8 cellular contexts compared by ENCODE assay signal in genomic region chrX:13747836-13748235, GRCh38. TPM values are rescaled to one million over a fixed set of nuclear protein-coding genes. Genes with fewer than 3 reads are reported as not detected.
DNase-seq lines count a peak whose midpoint lies in the region; ATAC-seq, FAIRE-seq and TF ChIP-seq lines count a peak whose summit lies in the region.

No MANE protein-coding gene starts in this region.

- H4K20me1 ChIP-seq in osteoblast (ENCODE audit: insufficient read depth, low read length) = no peaks in the 10 kb centered on the region

- POLR2A ChIA-PET in CD4-positive, alpha-beta T cell (lab: Charles Lee) = interaction anchor here (1.1 to 1.2 kb wide), 2 partner anchors 11 to 13 kb away, joined by 3 to 4 read pairs; partner anchors contain the start of genes OFD1 and TRAPPC2

- TF ChIP-seq CTCF in CD4-positive, alpha-beta T cell (IDR thresholded peaks at IDR 0.05) = no peak
- peak; percentile 72 for TF ChIP-seq CTCF in osteoblast (IDR thresholded peaks at IDR 0.05; ENCODE audit: extremely low read depth, low read depth, low read length)

- CTCF ChIA-PET in CD4-positive, alpha-beta T cell (lab: Charles Lee) = interaction anchor here (0.8 to 1.5 kb wide), 2 partner anchors 10 to 89 kb away, joined by 3 to 5 read pairs; no protein-coding TSS in a partner anchor

- peak overlapping the region; percentile 39 for H3K27ac Mint-ChIP-seq in CD4-positive, alpha-beta T cell

- H3K4me1 Mint-ChIP-seq in CD4-positive, alpha-beta T cell (ENCODE audit: low read depth) = peaks cover 26% of the 10 kb centered on the region

- peaks cover 33% of the 10 kb centered on the region for H3K36me3 ChIP-seq in osteoblast (ENCODE audit: insufficient read depth, low read length)

- H3K4me1 ChIP-seq in osteoblast (ENCODE audit: insufficient read depth, low read length) = peaks cover 3% of the 10 kb centered on the region

- peaks cover 75% of the 10 kb centered on the region for H3K36me3 Mint-ChIP-seq in CD4-positive, alpha-beta T cell (ENCODE audit: low read depth)

- H3K27me3 ChIP-seq in CD4-positive, alpha-beta T cell (ENCODE audit: control insufficient read depth, insufficient read depth, low read length) = no peaks in the 10 kb centered on the region
- no peaks in the 10 kb centered on the region for H3K27me3 ChIP-seq in osteoblast (ENCODE audit: insufficient read depth, low read length)

- no peaks in the 10 kb centered on the region for H3K27me3 Mint-ChIP-seq in CD4-positive, alpha-beta T cell

- H3K79me2 ChIP-seq in osteoblast (ENCODE audit: insufficient read depth, low read length) = no peaks in the 10 kb centered on the region

- H3K4me3 Mint-ChIP-seq in CD4-positive, alpha-beta T cell = no peak overlapping the region

- H3K4me3 ChIP-seq in osteoblast (ENCODE audit: insufficient read depth, low read length) = no peak overlapping the region

- H3K9me3 Mint-ChIP-seq in CD4-positive, alpha-beta T cell = no peaks in the 10 kb centered on the region

- no peak overlapping the region for H2AFZ ChIP-seq in osteoblast (ENCODE audit: low read length)

- TF ChIP-seq POLR2A in erythroblast (IDR thresholded peaks at IDR 0.05; ENCODE audit: low read length) = no peak

- H3K9me3 ChIP-seq in CD4-positive, alpha-beta T cell (ENCODE audit: control insufficient read depth, low read length) = no peaks in the 10 kb centered on the region
- no peaks in the 10 kb centered on the region for H3K9me3 ChIP-seq in osteoblast (ENCODE audit: low read depth, low read length)

- FAIRE-seq in GM19239 (lab: Jason Lieb, UNC) = peak; percentile 57

- H3K4me2 ChIP-seq in osteoblast (ENCODE audit: insufficient read depth, low read length) = no peak overlapping the region

- intact Hi-C loops in CD4-positive, alpha-beta T cell (cut with DNase I, micrococcal nuclease) = loop anchor here (2.0 to 5.0 kb wide), 3 partner anchors 89 to 241 kb away; no protein-coding TSS in a partner anchor

- no peak for ATAC-seq in CD4-positive, alpha-beta T cell (ENCODE audit: poor library complexity)
- peak; percentile 88 for ATAC-seq in SK-N-SH treated with all-trans-retinoic acid at 6 μM for 48 hours
- ATAC-seq in HG03469 (IDR thresholded peaks at IDR 0.05; ENCODE audit: unreplicated experiment) = no peak
- no peak for ATAC-seq in GM19328 (IDR thresholded peaks at IDR 0.05; ENCODE audit: unreplicated experiment)

- DNase-seq in CD4-positive, alpha-beta T cell = peak in 5 of 10 experiments; percentile 10 to 35 (median 23)
- no peak for DNase-seq in GM19239 (ENCODE audit: insufficient read length, low spot score)
- DNase-seq in erythroblast (lab: John Stamatoyannopoulos, UW) = peak; percentile 52 to 66
- peak; percentile 57 for DNase-seq in osteoblast (ENCODE audit: insufficient read length, low spot score, missing footprints)
- no peak for DNase-seq in mesenteric fat pad (ENCODE audit: low spot score)

- H3K27ac ChIP-seq in CD4-positive, alpha-beta T cell (ENCODE audit: low read depth, low read length) = no peak overlapping the region
- no peak overlapping the region for H3K27ac ChIP-seq in osteoblast (ENCODE audit: low read depth, low read length)

TF ChIP-seq in SK-N-SH treated with all-trans-retinoic acid at 6 μM for 48 hours, 23 proteins besides CTCF, POLR2A, EP300 and RAD21 (continues in another document):
- TF ChIP-seq ZNF70 (CRISPR knock-in tag; IDR thresholded peaks at IDR 0.05) (no peak), RARB (CRISPR knock-in tag; IDR thresholded peaks at IDR 0.05) (no peak), ZNF565 (CRISPR knock-in tag; conservative IDR thresholded peaks at IDR 0.05; ENCODE audit: low read depth) (no peak), CSDC2 (CRISPR knock-in tag; IDR thresholded peaks at IDR 0.05) (no peak), CSRNP3 (CRISPR knock-in tag; IDR thresholded peaks at IDR 0.05) (no peak), PATZ1 (CRISPR knock-in tag; IDR thresholded peaks at IDR 0.05; ENCODE audit: borderline replicate concordance) (no peak), ZC3H10 (CRISPR knock-in tag; IDR thresholded peaks at IDR 0.05) (no peak), ZFP3 (CRISPR knock-in tag; IDR thresholded peaks at IDR 0.05) (no peak), ZNF8 (CRISPR knock-in tag; IDR thresholded peaks at IDR 0.05) (no peak), ZFP30 (CRISPR knock-in tag; IDR thresholded peaks at IDR 0.05) (no peak), TCF4 (CRISPR knock-in tag; IDR thresholded peaks at IDR 0.05; ENCODE audit: borderline replicate concordance) (no peak), OSR1 (CRISPR knock-in tag; IDR thresholded peaks at IDR 0.05) (no peak), PPARA (CRISPR knock-in tag; IDR thresholded peaks at IDR 0.05; ENCODE audit: borderline replicate concordance) (no peak), POU6F1 (CRISPR knock-in tag; IDR thresholded peaks at IDR 0.05; ENCODE audit: borderline replicate concordance, low read depth) (no peak), ESRRG (CRISPR knock-in tag; IDR thresholded peaks at IDR 0.05) (no peak)
- TF ChIP-seq, protein P1, sequence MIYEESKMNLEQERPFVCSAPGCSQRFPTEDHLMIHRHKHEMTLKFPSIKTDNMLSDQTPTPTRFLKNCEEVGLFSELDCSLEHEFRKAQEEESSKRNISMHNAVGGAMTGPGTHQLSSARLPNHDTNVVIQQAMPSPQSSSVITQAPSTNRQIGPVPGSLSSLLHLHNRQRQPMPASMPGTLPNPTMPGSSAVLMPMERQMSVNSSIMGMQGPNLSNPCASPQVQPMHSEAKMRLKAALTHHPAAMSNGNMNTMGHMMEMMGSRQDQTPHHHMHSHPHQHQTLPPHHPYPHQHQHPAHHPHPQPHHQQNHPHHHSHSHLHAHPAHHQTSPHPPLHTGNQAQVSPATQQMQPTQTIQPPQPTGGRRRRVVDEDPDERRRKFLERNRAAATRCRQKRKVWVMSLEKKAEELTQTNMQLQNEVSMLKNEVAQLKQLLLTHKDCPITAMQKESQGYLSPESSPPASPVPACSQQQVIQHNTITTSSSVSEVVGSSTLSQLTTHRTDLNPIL (CRISPR knock-in tag; IDR thresholded peaks at IDR 0.05; ENCODE audit: low read depth) = no peak

RNA-seq across cellular contexts. Expression of gene OFD1, which starts 13.3 kb away (rescaled TPM):
- 10 to 100 TPM; 59.1 to 60.0 TPM for total RNA-seq in CD4-positive, alpha-beta T cell
- total RNA-seq in osteoblast (15.9 and 19.2 TPM in 2 replicates), mesenteric fat pad (14.4 TPM)

RNA-seq across cellular contexts. Expression of gene TRAPPC2, which starts 13.4 kb away (rescaled TPM):
- total RNA-seq in CD4-positive, alpha-beta T cell = 10 to 100 TPM; 21.4 to 22.3 TPM
- 11.8 and 23.5 TPM in 2 replicates for total RNA-seq in osteoblast
- total RNA-seq in mesenteric fat pad = 7.2 TPM

RNA-seq across cellular contexts. Expression of gene RAB9A, which starts 58.9 kb away (rescaled TPM):
- 10 to 100 TPM; 21.4 to 25.2 TPM for total RNA-seq in CD4-positive, alpha-beta T cell
- total RNA-seq in osteoblast (58.9 and 63.0 TPM in 2 replicates), mesenteric fat pad (41.7 TPM)

Comparison
In these comparisons a context has a peak if more than half of its experiments do, and no peak if none do; other contexts are left out.
1. DNase-seq: peak in erythroblast (2 of 2) and osteoblast (single experiment); none in GM19239 (single experiment) and mesenteric fat pad (single experiment).